Comparison of ENCODE assay signal across 9 cellular contexts in the genomic region with DNA sequence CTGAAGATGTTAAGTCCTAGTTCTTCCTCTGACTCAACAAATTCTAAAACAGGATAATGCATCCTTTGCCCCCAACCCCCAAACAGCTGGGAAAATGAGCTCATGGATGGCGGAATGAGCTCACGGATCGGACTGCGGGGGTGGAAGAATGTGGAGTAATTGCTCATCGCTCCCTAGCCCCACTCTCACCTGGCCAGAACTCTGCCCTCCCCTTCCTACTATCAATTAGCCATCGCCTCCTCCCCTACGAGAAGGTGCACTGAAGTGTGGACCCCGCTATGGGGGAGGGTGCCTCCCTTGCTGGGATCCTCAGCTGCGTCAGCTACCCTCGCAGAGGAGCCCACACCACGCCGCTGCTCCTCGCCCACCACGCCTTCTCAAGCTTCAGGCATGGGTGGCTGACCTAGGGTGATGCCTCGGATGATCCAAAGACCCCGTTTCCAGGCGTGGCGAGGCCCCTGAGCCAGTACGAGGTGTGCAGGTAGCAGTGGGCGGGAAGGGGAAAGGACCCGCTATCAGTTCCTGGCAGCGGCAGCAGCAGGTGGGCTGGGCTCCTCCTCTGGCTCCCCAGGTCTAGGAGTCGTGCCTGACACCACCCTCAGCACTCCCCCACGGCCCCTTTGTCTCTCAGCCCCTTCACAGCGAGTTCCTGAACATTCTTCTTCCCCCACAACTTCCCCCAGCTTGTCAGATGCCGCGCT.
A peak's percentile ranks its signal among the peaks of the same experiment; 100 is the strongest.
DNase-seq lines count a peak whose midpoint lies in the region; ATAC-seq, FAIRE-seq and TF ChIP-seq lines count a peak whose summit lies in the region.
"Had no signal": no experiment of that assay in that cellular context is flagged by ENCODE, and none has a peak within 500 bp of the region (broad histone marks: within the 10 kb centered on the region; RNA-seq: fewer than 3 reads in every experiment).

No MANE protein-coding gene starts in this region.

- FAIRE-seq in RCC 7860 (lab: Jason Lieb, UNC): no peak
- FAIRE-seq: islet of Langerhans had no signal

- peaks cover 46% of the 10 kb centered on the region for H3K36me3 Mint-ChIP-seq in activated CD8-positive, alpha-beta T cell treated with anti-CD3 and anti-CD28 coated beads, Interleukin-2, amount 10 ng/mL, durations not matched to agents 7 days and 5 days (ENCODE audit: low read depth)

- DNase-seq in H7 (peak; percentile 80), foreskin fibroblast (peak; percentile 79 to 89), OCI-M2 (lab: John Stamatoyannopoulos, UW; ENCODE audit: unreplicated experiment) (no peak), RCC 7860 (ENCODE audit: low spot score) (no peak), A172 (ENCODE audit: low spot score) (no peak)
- no peak for DNase-seq in activated CD8-positive, alpha-beta T cell treated with anti-CD3 and anti-CD28 coated beads, Interleukin-2, amount 10 ng/mL, durations not matched to agents 7 days and 5 days
- DNase-seq in stimulated activated CD4-positive, alpha-beta T cell treated with anti-CD3 and anti-CD28 coated beads, Interleukin-1b, Interleukin-23, amount 100 ng/mL, for 48 hours: peak; percentile 16

- H3K27me3 ChIP-seq in H7 (ENCODE audit: control insufficient read depth, insufficient read depth, low read length): no peaks in the 10 kb centered on the region

- H3K27me3 Mint-ChIP-seq in activated CD8-positive, alpha-beta T cell treated with anti-CD3 and anti-CD28 coated beads, Interleukin-2, amount 10 ng/mL, durations not matched to agents 7 days and 5 days (ENCODE audit: low read depth): no peaks in the 10 kb centered on the region

- peak overlapping the region; percentile 80 for H3K27ac Mint-ChIP-seq in activated CD8-positive, alpha-beta T cell treated with anti-CD3 and anti-CD28 coated beads, Interleukin-2, amount 10 ng/mL, durations not matched to agents 7 days and 5 days

- H3K4me3 Mint-ChIP-seq in activated CD8-positive, alpha-beta T cell treated with anti-CD3 and anti-CD28 coated beads, Interleukin-2, amount 10 ng/mL, durations not matched to agents 7 days and 5 days: peak overlapping the region; percentile 78

- H3K4me3 ChIP-seq in H7 (ENCODE audit: insufficient read depth, low read depth, low read length) (peak overlapping the region; percentile 57), foreskin fibroblast (ENCODE audit: low read depth in 1 of 2, low read length in 2 of 2) (no peak overlapping the region)

- peaks cover 28% of the 10 kb centered on the region for H3K36me3 ChIP-seq in H7 (replicated peaks; ENCODE audit: control insufficient read depth, insufficient read depth, low read length)

- no peak for TF ChIP-seq CTCF in foreskin fibroblast (IDR thresholded peaks at IDR 0.05; ENCODE audit: low read depth, low read length)

- CTCF ChIA-PET in activated CD8-positive, alpha-beta T cell treated with anti-CD3 and anti-CD28 coated beads, Interleukin-2, amount 10 ng/mL, durations not matched to agents 7 days and 5 days (lab: Charles Lee): interaction anchor here (0.9 to 2.7 kb wide), 6 partner anchors 22 to 308 kb away, joined by 3 to 11 read pairs (median 5); no protein-coding TSS in a partner anchor

- H3K9me3 Mint-ChIP-seq in activated CD8-positive, alpha-beta T cell treated with anti-CD3 and anti-CD28 coated beads, Interleukin-2, amount 10 ng/mL, durations not matched to agents 7 days and 5 days (ENCODE audit: insufficient read depth): no peaks in the 10 kb centered on the region

- POLR2A ChIA-PET in activated CD8-positive, alpha-beta T cell treated with anti-CD3 and anti-CD28 coated beads, Interleukin-2, amount 10 ng/mL, durations not matched to agents 7 days and 5 days (lab: Charles Lee): interaction anchor here (1.1 to 3.8 kb wide), 4 partner anchors 23 to 44 kb away, joined by 3 to 11 read pairs (median 10); no protein-coding TSS in a partner anchor

- peak; percentile 3 for ATAC-seq in activated CD8-positive, alpha-beta T cell treated with anti-CD3 and anti-CD28 coated beads, Interleukin-2, amount 10 ng/mL, durations not matched to agents 7 days and 5 days
- no peak for ATAC-seq in HG03139 (IDR thresholded peaks at IDR 0.05; ENCODE audit: unreplicated experiment)

- peaks cover 27% of the 10 kb centered on the region for H3K4me1 Mint-ChIP-seq in activated CD8-positive, alpha-beta T cell treated with anti-CD3 and anti-CD28 coated beads, Interleukin-2, amount 10 ng/mL, durations not matched to agents 7 days and 5 days (ENCODE audit: low read depth)

Comparison
In these comparisons a context has a peak if more than half of its experiments do, and no peak if none do; other contexts are left out.
1. DNase-seq: peak in H7 (single experiment), foreskin fibroblast (2 of 2) and stimulated activated CD4-positive, alpha-beta T cell treated with anti-CD3 and anti-CD28 coated beads, Interleukin-1b, Interleukin-23, amount 100 ng/mL, for 48 hours (single experiment); none in activated CD8-positive, alpha-beta T cell treated with anti-CD3 and anti-CD28 coated beads, Interleukin-2, amount 10 ng/mL, durations not matched to agents 7 days and 5 days (single experiment), OCI-M2 (single experiment), RCC 7860 (single experiment) and A172 (single experiment).